Comparison of ENCODE assay signal across 24 cellular contexts in the genomic region with DNA sequence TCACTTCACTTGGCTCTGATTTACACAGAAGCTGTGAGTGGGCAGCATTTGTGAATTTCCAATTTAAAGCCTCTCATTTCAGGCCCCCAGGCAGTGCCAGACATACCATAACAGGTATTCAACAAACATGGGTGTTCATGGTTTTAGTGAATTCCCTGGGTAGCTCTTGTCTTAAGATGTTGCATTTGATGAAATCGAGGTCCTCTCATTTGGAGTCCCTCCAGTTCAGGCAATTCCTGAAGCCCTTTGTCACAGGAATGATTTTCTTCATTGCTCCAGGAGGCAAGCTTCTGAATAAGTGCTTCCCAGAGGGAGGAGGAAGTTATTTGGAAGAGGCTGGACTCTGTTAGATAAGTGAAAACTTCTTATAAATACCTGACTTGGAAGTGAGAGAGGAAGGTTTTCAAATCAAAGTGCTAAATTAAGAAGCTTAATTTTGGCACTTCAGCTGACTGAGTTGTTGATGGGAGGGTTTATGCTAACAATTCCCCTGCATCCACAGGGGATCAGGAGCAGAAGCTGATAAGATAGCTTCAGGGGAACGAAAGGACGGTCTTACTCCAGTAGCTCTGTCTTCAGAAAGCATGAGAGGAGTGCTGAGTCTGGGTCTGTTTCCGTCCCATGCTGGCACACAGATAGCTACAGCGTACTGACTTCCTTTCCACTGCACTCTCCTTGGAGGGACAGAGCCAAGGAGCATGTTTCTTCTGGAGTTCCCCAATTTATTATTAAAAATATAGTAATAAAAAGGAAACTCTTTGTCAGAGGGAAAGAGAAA.
A peak's percentile ranks its signal among the peaks of the same experiment; 100 is the strongest.
DNase-seq lines count a peak whose midpoint lies in the region; ATAC-seq and TF ChIP-seq lines count a peak whose summit lies in the region.
"Had no signal": no experiment of that assay in that cellular context is flagged by ENCODE, and none has a peak within 500 bp of the region (broad histone marks: within the 10 kb centered on the region; RNA-seq: fewer than 3 reads in every experiment).

No MANE protein-coding gene starts in this region.

- WGBS in psoas muscle, 3 donors = 9 to 18% (median 13%) methylated on average over 5 of the region's 5 CpGs

- ATAC-seq in psoas muscle (peak in 3 of 4 donors; percentile 63 to 77 (median 66)), HG02763 (IDR thresholded peaks at IDR 0.05; ENCODE audit: unreplicated experiment) (no peak), GM18861 (IDR thresholded peaks at IDR 0.05; ENCODE audit: unreplicated experiment) (no peak)
- ATAC-seq: naive thymus-derived CD4-positive, alpha-beta T cell; right lobe of liver; SK-N-SH treated with all-trans-retinoic acid at 6 μM for 48 hours had no signal

- DNase-seq in NCI-H226 = peak; percentile 56
- DNase-seq in ecto neural progenitor cell (ENCODE audit: low spot score) = peak; percentile 44
- DNase-seq in iPS-NIHi7 (ENCODE audit: extremely low spot score) = peak; percentile 41
- DNase-seq in psoas muscle = no peak
- DNase-seq in endothelial cell (ENCODE audit: low spot score) = no peak
- DNase-seq: activated B cell treated with CpG ODN at 0.5 μM for 24 hours; activated CD4-positive, alpha-beta T cell treated with anti-CD3 and anti-CD28 coated beads, Interleukin-2, amount 50 U/mL, for 4 hours; activated CD8-positive, alpha-beta memory T cell treated with anti-CD3 and anti-CD28 coated beads, Interleukin-2, amount 50 U/mL, for 4 hours; activated naive CD8-positive, alpha-beta T cell treated with anti-CD3 and anti-CD28 coated beads, Interleukin-2, amount 10 ng/mL, durations not matched to agents 7 days and 5 days; Caco-2; GM23248; heart right ventricle; MM.1S; naive thymus-derived CD4-positive, alpha-beta T cell; NCI-H146; NCI-H524; right lobe of liver; RPMI8226 had no signal

- no peaks in the 10 kb centered on the region for H3K9me3 ChIP-seq in psoas muscle
- H3K9me3 ChIP-seq: breast epithelium, Caco-2, heart right ventricle, right lobe of liver had no signal

- peaks cover 31% of the 10 kb centered on the region for H3K4me1 ChIP-seq in psoas muscle
- H3K4me1 ChIP-seq: breast epithelium, Caco-2 had no signal

- no peaks in the 10 kb centered on the region for H3K27me3 Mint-ChIP-seq in endothelial cell (ENCODE audit: unreplicated experiment)
- H3K27me3 Mint-ChIP-seq: activated B cell treated with CpG ODN at 0.5 μM for 24 hours; activated naive CD8-positive, alpha-beta T cell treated with anti-CD3 and anti-CD28 coated beads, Interleukin-2, amount 10 ng/mL, durations not matched to agents 7 days and 5 days had no signal

- no peaks in the 10 kb centered on the region for H3K36me3 Mint-ChIP-seq in endothelial cell (ENCODE audit: low read depth, unreplicated experiment)
- H3K36me3 Mint-ChIP-seq: activated naive CD8-positive, alpha-beta T cell treated with anti-CD3 and anti-CD28 coated beads, Interleukin-2, amount 10 ng/mL, durations not matched to agents 7 days and 5 days; naive thymus-derived CD4-positive, alpha-beta T cell had no signal

- peak overlapping the region; percentile 26 for H3K4me3 ChIP-seq in psoas muscle
- H3K4me3 ChIP-seq: BLaER1 treated with 17β-estradiol and CSF1 and Interleukin-3, amounts not matched to agents 10 nM and 100 nM; breast epithelium; GM23248; right lobe of liver had no signal

- no peaks in the 10 kb centered on the region for H3K9me3 Mint-ChIP-seq in endothelial cell (ENCODE audit: unreplicated experiment)
- H3K9me3 Mint-ChIP-seq: activated T-helper 2 cell treated with anti-CD3 and anti-CD28 coated beads, Interferon-gamma antibody, Interleukin-2, Interleukin-4, amounts not matched to agents 10 μg/mL and 5 μg/mL and 100 μg/mL, durations not matched to agents 14 hours and 24 hours and 36 hours had no signal

- peak overlapping the region; percentile 77 for H3K27ac ChIP-seq in psoas muscle
- H3K27ac ChIP-seq: BLaER1 treated with 17β-estradiol and CSF1 and Interleukin-3, amounts not matched to agents 10 nM and 100 nM; breast epithelium; GM23248; heart right ventricle; right lobe of liver had no signal

- peaks cover 7% of the 10 kb centered on the region for H3K4me1 Mint-ChIP-seq in endothelial cell (ENCODE audit: unreplicated experiment)
- H3K4me1 Mint-ChIP-seq: activated B cell treated with CpG ODN at 0.5 μM for 24 hours; activated naive CD8-positive, alpha-beta T cell treated with anti-CD3 and anti-CD28 coated beads, Interleukin-2, amount 10 ng/mL, durations not matched to agents 7 days and 5 days had no signal

- H3K27me3 ChIP-seq in psoas muscle (ENCODE audit: insufficient read depth in 3 of 3, low read length in 2 of 3) = no peaks in the 10 kb centered on the region
- H3K27me3 ChIP-seq: BLaER1 treated with 17β-estradiol and CSF1 and Interleukin-3, amounts not matched to agents 10 nM and 100 nM; breast epithelium; heart right ventricle; right lobe of liver had no signal

- H3K36me3 ChIP-seq in psoas muscle (ENCODE audit: insufficient read depth in 1 of 2, low read depth in 1 of 2) = no peaks in the 10 kb centered on the region
- H3K36me3 ChIP-seq: BLaER1 treated with 17β-estradiol and CSF1 and Interleukin-3, amounts not matched to agents 10 nM and 100 nM; breast epithelium; heart right ventricle; right lobe of liver had no signal

- no peak overlapping the region for H3K4me3 Mint-ChIP-seq in endothelial cell (ENCODE audit: unreplicated experiment)
- H3K4me3 Mint-ChIP-seq: activated B cell treated with CpG ODN at 0.5 μM for 24 hours; activated naive CD8-positive, alpha-beta T cell treated with anti-CD3 and anti-CD28 coated beads, Interleukin-2, amount 10 ng/mL, durations not matched to agents 7 days and 5 days; naive thymus-derived CD4-positive, alpha-beta T cell had no signal

- intact Hi-C loops in psoas muscle (cut with DNase I) = no loop called here

- H3K27ac Mint-ChIP-seq in endothelial cell (ENCODE audit: unreplicated experiment) = no peak overlapping the region
- H3K27ac Mint-ChIP-seq: activated B cell treated with CpG ODN at 0.5 μM for 24 hours; activated naive CD8-positive, alpha-beta T cell treated with anti-CD3 and anti-CD28 coated beads, Interleukin-2, amount 10 ng/mL, durations not matched to agents 7 days and 5 days; activated T-helper 2 cell treated with anti-CD3 and anti-CD28 coated beads, Interferon-gamma antibody, Interleukin-2, Interleukin-4, amounts not matched to agents 10 μg/mL and 5 μg/mL and 100 μg/mL, durations not matched to agents 14 hours and 24 hours and 36 hours; naive thymus-derived CD4-positive, alpha-beta T cell had no signal

- TF ChIP-seq CTCF in psoas muscle (IDR thresholded peaks at IDR 0.05) (no peak), endothelial cell (IDR thresholded peaks at IDR 0.05; ENCODE audit: unreplicated experiment) (no peak)

Comparison
In these comparisons a context has a peak if more than half of its experiments do, and no peak if none do; other contexts are left out.
1. DNase-seq: peak in NCI-H226 (single experiment), ecto neural progenitor cell (single experiment) and iPS-NIHi7 (single experiment); none in psoas muscle (0 of 2) and endothelial cell (single experiment).
2. ATAC-seq: peak in psoas muscle (3 of 4); none in HG02763 (single experiment) and GM18861 (single experiment).